In the genomic region with DNA sequence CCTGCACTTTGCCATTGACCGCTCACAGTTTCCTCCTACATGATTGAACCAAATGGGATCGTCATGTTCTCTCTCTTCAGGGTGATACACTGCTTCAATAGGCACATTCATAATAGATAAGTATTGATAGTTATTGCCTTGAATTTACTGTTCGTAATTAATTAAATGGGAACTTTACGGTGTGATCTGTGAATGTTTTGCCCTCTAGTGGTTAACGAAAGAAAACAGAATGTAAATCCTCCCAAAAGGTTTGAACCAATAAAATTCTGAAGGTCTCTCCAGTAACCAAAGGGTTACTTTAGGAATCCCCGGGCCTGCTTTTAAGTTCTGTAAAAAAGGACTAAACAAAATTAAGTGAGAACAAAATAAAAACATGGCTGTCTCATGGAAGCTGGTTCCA, we compare ENCODE assay signal across 3 cellular contexts.
TF ChIP-seq lines count a peak whose summit lies in the region.

No MANE protein-coding gene starts in this region.

TF ChIP-seq in SK-N-SH, 30 proteins besides CTCF, POLR2A, EP300 and RAD21 (continued from another document and continues in another):
- TF ChIP-seq, protein P1, sequence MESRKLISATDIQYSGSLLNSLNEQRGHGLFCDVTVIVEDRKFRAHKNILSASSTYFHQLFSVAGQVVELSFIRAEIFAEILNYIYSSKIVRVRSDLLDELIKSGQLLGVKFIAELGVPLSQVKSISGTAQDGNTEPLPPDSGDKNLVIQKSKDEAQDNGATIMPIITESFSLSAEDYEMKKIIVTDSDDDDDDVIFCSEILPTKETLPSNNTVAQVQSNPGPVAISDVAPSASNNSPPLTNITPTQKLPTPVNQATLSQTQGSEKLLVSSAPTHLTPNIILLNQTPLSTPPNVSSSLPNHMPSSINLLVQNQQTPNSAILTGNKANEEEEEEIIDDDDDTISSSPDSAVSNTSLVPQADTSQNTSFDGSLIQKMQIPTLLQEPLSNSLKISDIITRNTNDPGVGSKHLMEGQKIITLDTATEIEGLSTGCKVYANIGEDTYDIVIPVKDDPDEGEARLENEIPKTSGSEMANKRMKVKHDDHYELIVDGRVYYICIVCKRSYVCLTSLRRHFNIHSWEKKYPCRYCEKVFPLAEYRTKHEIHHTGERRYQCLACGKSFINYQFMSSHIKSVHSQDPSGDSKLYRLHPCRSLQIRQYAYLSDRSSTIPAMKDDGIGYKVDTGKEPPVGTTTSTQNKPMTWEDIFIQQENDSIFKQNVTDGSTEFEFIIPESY (IDR thresholded peaks at IDR 0.05; ENCODE audit: borderline replicate concordance, low read depth): no peak
- TF ChIP-seq GATA2 (CRISPR knock-in tag; IDR thresholded peaks at IDR 0.05) (no peak), REST (IDR thresholded peaks at IDR 0.05; ENCODE audit: low read depth, low read length) (no peak), MXI1 (IDR thresholded peaks at IDR 0.05; ENCODE audit: low read depth, low read length) (no peak), RFX5 (IDR thresholded peaks at IDR 0.05; ENCODE audit: low read length) (no peak), TEAD4 (IDR thresholded peaks at IDR 0.05; ENCODE audit: borderline replicate concordance, insufficient read depth) (no peak), FOSL2 (IDR thresholded peaks at IDR 0.05; ENCODE audit: borderline replicate concordance, low read depth) (no peak), MEF2A (IDR thresholded peaks at IDR 0.05; ENCODE audit: borderline replicate concordance, low read depth) (no peak), IRF3 (IDR thresholded peaks at IDR 0.05; ENCODE audit: low read depth, low read length) (no peak)

TF ChIP-seq in SK-N-SH treated with all-trans-retinoic acid at 6 μM for 48 hours, 23 proteins besides CTCF, POLR2A, EP300 and RAD21 (continued from another document):
- TF ChIP-seq BACH2 (CRISPR knock-in tag; IDR thresholded peaks at IDR 0.05; ENCODE audit: borderline replicate concordance): no peak

TF ChIP-seq in H1, 55 proteins besides CTCF, POLR2A, EP300 and RAD21:
- TF ChIP-seq NANOG (IDR thresholded peaks at IDR 0.05; ENCODE audit: insufficient read depth, low read depth, low read length, poor library complexity, severe bottlenecking) (no peak), CHD1 (IDR thresholded peaks at IDR 0.05; ENCODE audit: low read depth, low read length) (no peak), CTBP2 (IDR thresholded peaks at IDR 0.05; ENCODE audit: borderline replicate concordance, insufficient read depth, insufficient read length, low read length) (no peak), SUZ12 (IDR thresholded peaks at IDR 0.05; ENCODE audit: low read length) (no peak)
